26 cellular contexts compared by ENCODE assay signal in genomic region chr15:37893309-37893708, GRCh38. TPM values are rescaled to one million over a fixed set of nuclear protein-coding genes. Genes with fewer than 3 reads are reported as not detected.
DNase-seq lines count a peak whose midpoint lies in the region; ATAC-seq and TF ChIP-seq lines count a peak whose summit lies in the region.
"Had no signal": no experiment of that assay in that cellular context is flagged by ENCODE, and none has a peak within 500 bp of the region (broad histone marks: within the 10 kb centered on the region; RNA-seq: fewer than 3 reads in every experiment).

No MANE protein-coding gene starts in this region.

- H3K9me3 ChIP-seq in IMR-90 (ENCODE audit: control insufficient read depth, insufficient read depth, low read length) (no peaks in the 10 kb centered on the region), prostate gland (no peaks in the 10 kb centered on the region)
- H3K9me3 ChIP-seq: BLaER1 had no signal

- H2BK120ac ChIP-seq in IMR-90 (ENCODE audit: low read depth, low read length), result peak overlapping the region; percentile 2; the same call in 1 of the 2 replicates

- H3K14ac ChIP-seq in IMR-90 (replicated peaks; ENCODE audit: low read depth, low read length), result no peak overlapping the region

- CTCF ChIA-PET in IMR-90 (lab: Yijun Ruan, JAX), result interaction anchor here (2.3 kb wide), 1 partner anchor 19 kb away, joined by 7 read pairs; no protein-coding TSS in a partner anchor

- no peak overlapping the region for H4K5ac ChIP-seq in IMR-90 (ENCODE audit: low read depth, low read length)

- H2BK15ac ChIP-seq in IMR-90 (ENCODE audit: low read depth, low read length), result 0 out of 3 replicates have a peak overlapping the region, but pooled peaks have one; percentile 2

- intact Hi-C loops in Right ventricle myocardium inferior (cut with DNase I) (no loop called here), cardiac septum (cut with DNase I) (no loop called here), IMR-90 (cut with micrococcal nuclease) (no loop called here), prostate gland (cut with DNase I) (no loop called here)

- H2BK20ac ChIP-seq in IMR-90 (ENCODE audit: low read depth, low read length), result no peak overlapping the region

- no peak overlapping the region for H3K9ac ChIP-seq in IMR-90 (ENCODE audit: low read depth, low read length)
- H3K9ac ChIP-seq: BLaER1, GM23248 had no signal

- H4K91ac ChIP-seq in IMR-90 (ENCODE audit: insufficient read depth, low read depth, low read length), result no peak overlapping the region

- no peaks in the 10 kb centered on the region for H3K9me1 ChIP-seq in IMR-90 (ENCODE audit: insufficient read depth, low read length)

- TF ChIP-seq RAD21 in IMR-90 (IDR thresholded peaks at IDR 0.05; ENCODE audit: low read length), result no peak

- no peak overlapping the region; the same call in 1 of the 2 replicates for H3K18ac ChIP-seq in IMR-90 (ENCODE audit: low read depth, low read length)

- H3K23ac ChIP-seq in IMR-90 (ENCODE audit: low read depth, low read length), result no peak overlapping the region

- H3K56ac ChIP-seq in IMR-90 (ENCODE audit: extremely low read depth, insufficient read depth, low read length), result no peak overlapping the region

- DNase-seq in Right ventricle myocardium inferior (ENCODE audit: missing footprints) (no peak), cardiac septum (ENCODE audit: low spot score) (no peak), IMR-90 (no peak), astrocyte of the hippocampus (ENCODE audit: low read depth, low spot score) (peak; percentile 51), prostate gland (ENCODE audit: low spot score) (peak; percentile 63)
- no peak for DNase-seq in activated CD4-positive, CD25-positive, alpha-beta regulatory T cell (lab: John Stamatoyannopoulos, UW)
- DNase-seq: CD4-positive, CD25-positive, alpha-beta regulatory T cell; GM23248; H7; KBM-7; MM.1S; NCI-H2029; NCI-H526; NCI-H82; SIG-M5 had no signal

- H3K4me2 ChIP-seq in IMR-90 (ENCODE audit: low read depth, low read length), result no peak overlapping the region
- H3K4me2 ChIP-seq: BLaER1 had no signal

- H3K27ac ChIP-seq in IMR-90 (ENCODE audit: insufficient read depth, low read length) (no peak overlapping the region), prostate gland (no peak overlapping the region)
- H3K27ac ChIP-seq: BLaER1, GM23248, RWPE1, SK-N-MC had no signal

- H2AK9ac ChIP-seq in IMR-90 (replicated peaks; ENCODE audit: low read depth, low read length, poor library complexity), result no peak overlapping the region

- peak; percentile 80 for ATAC-seq in Right ventricle myocardium inferior
- no peak for ATAC-seq in IMR-90 (ENCODE audit: low read depth)
- no peak for ATAC-seq in GM19023 (IDR thresholded peaks at IDR 0.05; ENCODE audit: unreplicated experiment)
- ATAC-seq: Panc1 had no signal

- H3K79me1 ChIP-seq in IMR-90 (ENCODE audit: low read depth in 1 of 2, low read length in 2 of 2), result no peaks in the 10 kb centered on the region

- BruUV-seq in IMR-90 (replicated peaks; lab: Mats Ljungman, UMichigan), result no TSS peak

- H2AK5ac ChIP-seq in IMR-90 (ENCODE audit: low read depth, low read length), result no peak overlapping the region

- POLR2A ChIA-PET in IMR-90 (lab: Charles Lee; ENCODE audit: unreplicated experiment), result no interaction called here

- H3K36me3 ChIP-seq in IMR-90 (ENCODE audit: control insufficient read depth, insufficient read depth, low read length) (no peaks in the 10 kb centered on the region), prostate gland (no peaks in the 10 kb centered on the region)
- H3K36me3 ChIP-seq: BLaER1 had no signal

- H3K4ac ChIP-seq in IMR-90 (ENCODE audit: low read depth, low read length), result no peak overlapping the region

- H3K4me3 ChIP-seq in IMR-90 (ENCODE audit: insufficient read depth, low read depth, low read length) (no peak overlapping the region), prostate gland (no peak overlapping the region)
- H3K4me3 ChIP-seq: BLaER1, GM23248, SK-N-MC had no signal

- no peak overlapping the region for H2AFZ ChIP-seq in IMR-90 (replicated peaks; ENCODE audit: low read length, poor library complexity)
- H2AFZ ChIP-seq: GM23248 had no signal

- H4K20me1 ChIP-seq in IMR-90 (ENCODE audit: insufficient read depth, low read length), result no peaks in the 10 kb centered on the region
- H4K20me1 ChIP-seq: BLaER1 had no signal

- no peak for TF ChIP-seq CTCF in IMR-90 (conservative IDR thresholded peaks at IDR 0.05; ENCODE audit: low read depth, low read length)
- no peak for TF ChIP-seq CTCF in prostate gland (IDR thresholded peaks at IDR 0.05)

- H4K8ac ChIP-seq in IMR-90 (ENCODE audit: low read depth in 2 of 2, low read length in 2 of 2), result no peak overlapping the region

- TF ChIP-seq POLR2A in IMR-90 (IDR thresholded peaks at IDR 0.05; ENCODE audit: low read depth, low read length) (no peak), prostate gland (IDR thresholded peaks at IDR 0.05) (no peak)

- in situ Hi-C loops in IMR-90 (cut with MboI; ENCODE audit: low sequenced_read_pairs), result loop anchor here (25.0 kb wide), 4 partner anchors 831 to 1656 kb away; no protein-coding TSS in a partner anchor

- dilution Hi-C loops in IMR-90 (cut with HindIII; ENCODE audit: low sequenced_read_pairs, unreplicated experiment), result no loop called here

- no peak overlapping the region for H2BK5ac ChIP-seq in IMR-90 (ENCODE audit: low read depth, low read length, poor library complexity, severe bottlenecking)

- H3K27me3 ChIP-seq in IMR-90 (ENCODE audit: control insufficient read depth, insufficient read depth, low read length) (no peaks in the 10 kb centered on the region), prostate gland (replicated peaks; ENCODE audit: insufficient read depth) (no peaks in the 10 kb centered on the region)
- H3K27me3 ChIP-seq: BLaER1 had no signal

- H3K4me1 ChIP-seq in IMR-90 (ENCODE audit: control insufficient read depth, insufficient read depth, low read length) (peaks cover 2% of the 10 kb centered on the region; the same call in 1 of the 2 replicates), prostate gland (replicated peaks) (no peaks in the 10 kb centered on the region)
- H3K4me1 ChIP-seq: BLaER1 had no signal

TF ChIP-seq in IMR-90, 13 proteins besides CTCF, POLR2A, EP300 and RAD21:
- no peak for TF ChIP-seq CHD1 (IDR thresholded peaks at IDR 0.05; ENCODE audit: low read depth, low read length)
- TF ChIP-seq FOS (IDR thresholded peaks at IDR 0.05; ENCODE audit: low read depth, low read length), result no peak
- no peak for TF ChIP-seq MAZ (IDR thresholded peaks at IDR 0.05; ENCODE audit: borderline replicate concordance, low read depth, low read length)
- TF ChIP-seq NFE2L2 (IDR thresholded peaks at IDR 0.05; ENCODE audit: low read depth, low read length), result no peak
- no peak for TF ChIP-seq SMC3 (IDR thresholded peaks at IDR 0.05; ENCODE audit: low read depth, low read length)
- no peak for TF ChIP-seq ELK1 (IDR thresholded peaks at IDR 0.05; ENCODE audit: borderline replicate concordance, low read depth, low read length)
- no peak for TF ChIP-seq BHLHE40 (IDR thresholded peaks at IDR 0.05; ENCODE audit: low read depth, low read length)
- TF ChIP-seq USF2 (IDR thresholded peaks at IDR 0.05; ENCODE audit: low read depth, low read length), result no peak
- no peak for TF ChIP-seq RCOR1 (IDR thresholded peaks at IDR 0.05; ENCODE audit: insufficient replicate concordance, low read length)
- no peak for TF ChIP-seq MXI1 (IDR thresholded peaks at IDR 0.05; ENCODE audit: borderline replicate concordance, low read depth, low read length)
- TF ChIP-seq CEBPB (IDR thresholded peaks at IDR 0.05; ENCODE audit: low read depth, low read length), result no peak
- no peak for TF ChIP-seq RFX5 (IDR thresholded peaks at IDR 0.05; ENCODE audit: low read depth, low read length)
- no peak for TF ChIP-seq MAFK (IDR thresholded peaks at IDR 0.05; ENCODE audit: low read depth, low read length)

RNA-seq across cellular contexts. Expression of gene TMCO5A, which starts 41.1 kb away (rescaled TPM):
- total RNA-seq in Right ventricle myocardium inferior (not detected), cardiac septum (not detected), IMR-90 (2012; rRNA removed) (not detected in 2 replicates), prostate gland (1 to 10 TPM in 1 of 2 donors, not detected in 1; 2.8 TPM)
- not detected in 2 replicates for polyA plus RNA-seq in IMR-90 (2012; rRNA removed)
- not detected in 2 replicates for polyA plus RNA-seq in IMR-90 (2012; cell fraction: cytosol; rRNA removed)
- 0.07 TPM in 1 of 2 replicates, not detected in the other for polyA plus RNA-seq in IMR-90 (2012; cell fraction: nucleus; rRNA removed; ENCODE audit: low replicate concordance)
- total RNA-seq: A172; CD4-positive, CD25-positive, alpha-beta regulatory T cell; Daoy; G401; GM23248; H7; HT1080; LHCN-M2; OCI-LY7 had no signal
- polyA plus RNA-seq: CD4-positive, CD25-positive, alpha-beta regulatory T cell; GM23248 had no signal

Comparison
In these comparisons a context has a peak if more than half of its experiments do, and no peak if none do; other contexts are left out.
1. DNase-seq: peak in astrocyte of the hippocampus (single experiment) and prostate gland (single experiment); none in Right ventricle myocardium inferior (single experiment), cardiac septum (single experiment), IMR-90 (single experiment) and activated CD4-positive, CD25-positive, alpha-beta regulatory T cell (0 of 4).